Comparison of ENCODE assay signal across 1 cellular context in genomic region chr17:82396601-82397435, GRCh38.
A peak's percentile ranks its signal among the peaks of the same experiment; 100 is the strongest.
TF ChIP-seq lines count a peak whose summit lies in the region.

No MANE protein-coding gene starts in this region.

TF ChIP-seq in PFSK-1, 5 proteins besides CTCF, POLR2A, EP300 and RAD21 (continued from another document):
- peak; percentile 90 to 92 for TF ChIP-seq REST (IDR thresholded peaks at IDR 0.05; ENCODE audit: insufficient read depth in 1 of 2, low read depth in 2 of 2, low read length in 2 of 2)
